16 cellular contexts compared by ENCODE assay signal in the genomic region with DNA sequence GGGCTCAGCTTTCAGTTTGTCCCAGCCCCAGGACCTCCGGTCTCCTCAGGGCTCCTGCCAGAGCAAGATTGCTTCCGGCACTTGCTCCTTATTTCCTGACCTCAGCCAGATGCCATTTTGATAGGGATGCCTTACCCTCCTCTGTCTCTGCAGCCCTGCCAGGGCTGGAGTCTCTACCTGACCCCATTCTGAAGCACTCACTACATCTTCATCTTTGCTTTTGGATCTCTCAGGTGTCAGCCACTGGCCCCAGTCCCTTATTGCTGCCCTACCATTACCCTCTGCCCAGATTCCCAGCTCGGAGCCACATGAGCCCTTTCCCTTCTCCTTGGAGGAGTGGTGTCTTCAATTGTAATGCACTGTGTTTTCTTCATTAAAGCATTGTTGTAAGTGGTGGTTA.
"Had no signal": no experiment of that assay in that cellular context is flagged by ENCODE, and none has a peak within 500 bp of the region (broad histone marks: within the 10 kb centered on the region; RNA-seq: fewer than 3 reads in every experiment).

No MANE protein-coding gene starts in this region.

- H3K9me3 ChIP-seq: breast epithelium, pancreas, sigmoid colon, spleen, thoracic aorta had no signal

- H3K9me3 Mint-ChIP-seq: activated naive CD8-positive, alpha-beta T cell treated with anti-CD3 and anti-CD28 coated beads, Interleukin-2, amount 10 ng/mL, durations not matched to agents 7 days and 5 days had no signal

- H3K27me3 ChIP-seq: breast epithelium, pancreas, sigmoid colon had no signal

- ATAC-seq: activated CD8-positive, alpha-beta T cell treated with anti-CD3 and anti-CD28 coated beads, Interleukin-2, amount 10 ng/mL, durations not matched to agents 7 days and 5 days; esophagus mucosa; left colon; pancreas had no signal

- FAIRE-seq: pancreas had no signal

- H3K4me3 Mint-ChIP-seq: activated CD8-positive, alpha-beta T cell treated with anti-CD3 and anti-CD28 coated beads, Interleukin-2, amount 10 ng/mL, durations not matched to agents 7 days and 5 days; activated naive CD8-positive, alpha-beta T cell treated with anti-CD3 and anti-CD28 coated beads, Interleukin-2, amount 10 ng/mL, durations not matched to agents 7 days and 5 days had no signal

- DNase-seq: activated CD4-positive, alpha-beta T cell treated with anti-CD3 and anti-CD28 coated beads for 4 hours; activated CD8-positive, alpha-beta memory T cell treated with anti-CD3 and anti-CD28 coated beads, Interleukin-2, amount 50 U/mL, for 4 hours; activated CD8-positive, alpha-beta T cell treated with anti-CD3 and anti-CD28 coated beads, Interleukin-2, amount 10 ng/mL, durations not matched to agents 7 days and 5 days; activated gamma-delta T cell; activated naive CD8-positive, alpha-beta T cell treated with anti-CD3 and anti-CD28 coated beads, Interleukin-2, amount 10 ng/mL, durations not matched to agents 7 days and 5 days; activated T-cell treated with anti-CD3 and anti-CD28 coated beads, Interleukin-2, amount 50 U/mL, for 48 hours; left colon; pancreas; sigmoid colon; spleen; T-helper 9 cell had no signal

- H3K4me1 Mint-ChIP-seq: activated naive CD8-positive, alpha-beta T cell treated with anti-CD3 and anti-CD28 coated beads, Interleukin-2, amount 10 ng/mL, durations not matched to agents 7 days and 5 days had no signal

- H3K27ac Mint-ChIP-seq: activated CD8-positive, alpha-beta T cell treated with anti-CD3 and anti-CD28 coated beads, Interleukin-2, amount 10 ng/mL, durations not matched to agents 7 days and 5 days; activated naive CD8-positive, alpha-beta T cell treated with anti-CD3 and anti-CD28 coated beads, Interleukin-2, amount 10 ng/mL, durations not matched to agents 7 days and 5 days had no signal

- H3K36me3 Mint-ChIP-seq: activated naive CD8-positive, alpha-beta T cell treated with anti-CD3 and anti-CD28 coated beads, Interleukin-2, amount 10 ng/mL, durations not matched to agents 7 days and 5 days had no signal

- H3K4me1 ChIP-seq: breast epithelium, pancreas, sigmoid colon, spleen had no signal

- H3K27ac ChIP-seq: breast epithelium, pancreas, sigmoid colon, spleen, thoracic aorta, VCaP had no signal

- H3K36me3 ChIP-seq: breast epithelium, pancreas, sigmoid colon, spleen, thoracic aorta had no signal

- H3K4me3 ChIP-seq: breast epithelium, lung, pancreas, sigmoid colon, spleen, thoracic aorta had no signal
